Comparison of ENCODE assay signal across 1 cellular context in the genomic region with DNA sequence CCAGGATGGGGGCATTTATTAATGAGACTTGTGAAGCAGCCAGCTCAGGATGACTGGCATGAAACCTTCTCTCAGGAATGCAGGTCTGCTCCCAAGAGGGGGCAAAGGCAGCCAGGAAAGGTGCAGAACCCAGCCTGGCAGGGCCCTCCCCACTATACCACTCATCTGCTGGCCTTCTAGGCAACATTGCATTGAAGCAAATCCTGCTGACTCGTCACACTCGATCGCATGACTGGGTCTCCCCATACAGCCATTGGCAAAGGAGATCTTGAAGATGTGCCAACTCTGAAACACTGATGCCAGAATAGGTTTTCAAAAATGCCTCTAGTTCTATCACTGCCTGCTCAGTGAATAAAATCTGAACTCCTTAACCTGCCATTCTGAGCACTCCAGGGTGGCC.
TF ChIP-seq lines count a peak whose summit lies in the region.

No MANE protein-coding gene starts in this region.

TF ChIP-seq in HepG2, 621 proteins besides CTCF, POLR2A, EP300 and RAD21 (continued from another document):
- TF ChIP-seq ZNF362 (CRISPR knock-in tag; IDR thresholded peaks at IDR 0.05; ENCODE audit: borderline replicate concordance) (no peak), SATB2 (CRISPR knock-in tag; IDR thresholded peaks at IDR 0.05) (no peak), CBFB (CRISPR knock-in tag; IDR thresholded peaks at IDR 0.05) (no peak), MAFF (IDR thresholded peaks at IDR 0.05; ENCODE audit: low read depth, low read length) (peak; percentile 74), GATA4 (IDR thresholded peaks at IDR 0.05; ENCODE audit: borderline replicate concordance, low read depth) (no peak), MAFK (conservative IDR thresholded peaks at IDR 0.05 in 1 of 2, IDR thresholded peaks at IDR 0.05 in 1 of 2; ENCODE audit: low read length in 2 of 2) (peak; percentile 70 to 85)
- TF ChIP-seq, protein P1, sequence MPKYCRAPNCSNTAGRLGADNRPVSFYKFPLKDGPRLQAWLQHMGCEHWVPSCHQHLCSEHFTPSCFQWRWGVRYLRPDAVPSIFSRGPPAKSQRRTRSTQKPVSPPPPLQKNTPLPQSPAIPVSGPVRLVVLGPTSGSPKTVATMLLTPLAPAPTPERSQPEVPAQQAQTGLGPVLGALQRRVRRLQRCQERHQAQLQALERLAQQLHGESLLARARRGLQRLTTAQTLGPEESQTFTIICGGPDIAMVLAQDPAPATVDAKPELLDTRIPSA (CRISPR knock-in tag; IDR thresholded peaks at IDR 0.05; ENCODE audit: borderline replicate concordance): no peak
- TF ChIP-seq, protein P2, sequence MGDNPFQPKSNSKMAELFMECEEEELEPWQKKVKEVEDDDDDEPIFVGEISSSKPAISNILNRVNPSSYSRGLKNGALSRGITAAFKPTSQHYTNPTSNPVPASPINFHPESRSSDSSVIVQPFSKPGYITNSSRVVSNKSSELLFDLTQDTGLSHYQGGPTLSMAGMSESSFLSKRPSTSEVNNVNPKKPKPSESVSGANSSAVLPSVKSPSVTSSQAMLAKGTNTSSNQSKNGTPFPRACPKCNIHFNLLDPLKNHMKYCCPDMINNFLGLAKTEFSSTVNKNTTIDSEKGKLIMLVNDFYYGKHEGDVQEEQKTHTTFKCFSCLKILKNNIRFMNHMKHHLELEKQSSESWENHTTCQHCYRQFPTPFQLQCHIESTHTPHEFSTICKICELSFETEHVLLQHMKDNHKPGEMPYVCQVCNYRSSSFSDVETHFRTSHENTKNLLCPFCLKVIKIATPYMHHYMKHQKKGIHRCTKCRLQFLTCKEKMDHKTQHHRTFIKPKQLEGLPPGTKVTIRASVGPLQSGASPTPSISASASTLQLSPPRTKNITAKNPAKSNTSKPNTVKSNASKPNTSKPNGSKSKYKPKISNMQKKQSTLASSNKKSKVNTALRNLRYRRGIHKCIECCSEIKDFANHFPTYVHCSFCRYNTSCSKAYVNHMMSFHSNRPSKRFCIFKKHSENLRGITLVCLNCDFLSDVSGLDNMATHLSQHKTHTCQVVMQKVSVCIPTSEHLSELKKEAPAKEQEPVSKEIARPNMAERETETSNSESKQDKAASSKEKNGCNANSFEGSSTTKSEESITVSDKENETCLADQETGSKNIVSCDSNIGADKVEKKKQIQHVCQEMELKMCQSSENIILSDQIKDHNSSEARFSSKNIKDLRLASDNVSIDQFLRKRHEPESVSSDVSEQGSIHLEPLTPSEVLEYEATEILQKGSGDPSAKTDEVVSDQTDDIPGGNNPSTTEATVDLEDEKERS (CRISPR knock-in tag; IDR thresholded peaks at IDR 0.05): no peak
TF ChIP-seq in HepG2: peak in this region for 3.
